In genomic region chr1:44044071-44044801, GRCh38 we compare ENCODE assay signal across 1 cellular context.
TF ChIP-seq lines count a peak whose summit lies in the region.

No MANE protein-coding gene starts in this region.

TF ChIP-seq in HepG2, 621 proteins besides CTCF, POLR2A, EP300 and RAD21 (continued from another document):
- TF ChIP-seq, protein P1, sequence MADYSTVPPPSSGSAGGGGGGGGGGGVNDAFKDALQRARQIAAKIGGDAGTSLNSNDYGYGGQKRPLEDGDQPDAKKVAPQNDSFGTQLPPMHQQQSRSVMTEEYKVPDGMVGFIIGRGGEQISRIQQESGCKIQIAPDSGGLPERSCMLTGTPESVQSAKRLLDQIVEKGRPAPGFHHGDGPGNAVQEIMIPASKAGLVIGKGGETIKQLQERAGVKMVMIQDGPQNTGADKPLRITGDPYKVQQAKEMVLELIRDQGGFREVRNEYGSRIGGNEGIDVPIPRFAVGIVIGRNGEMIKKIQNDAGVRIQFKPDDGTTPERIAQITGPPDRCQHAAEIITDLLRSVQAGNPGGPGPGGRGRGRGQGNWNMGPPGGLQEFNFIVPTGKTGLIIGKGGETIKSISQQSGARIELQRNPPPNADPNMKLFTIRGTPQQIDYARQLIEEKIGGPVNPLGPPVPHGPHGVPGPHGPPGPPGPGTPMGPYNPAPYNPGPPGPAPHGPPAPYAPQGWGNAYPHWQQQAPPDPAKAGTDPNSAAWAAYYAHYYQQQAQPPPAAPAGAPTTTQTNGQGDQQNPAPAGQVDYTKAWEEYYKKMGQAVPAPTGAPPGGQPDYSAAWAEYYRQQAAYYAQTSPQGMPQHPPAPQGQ (CRISPR knock-in tag; IDR thresholded peaks at IDR 0.05; ENCODE audit: borderline replicate concordance), result no peak
- TF ChIP-seq ZNF563 (CRISPR knock-in tag; IDR thresholded peaks at IDR 0.05) (no peak), ZNF841 (CRISPR knock-in tag; IDR thresholded peaks at IDR 0.05; ENCODE audit: borderline replicate concordance) (no peak)
